20 cellular contexts compared by ENCODE assay signal in the genomic region with DNA sequence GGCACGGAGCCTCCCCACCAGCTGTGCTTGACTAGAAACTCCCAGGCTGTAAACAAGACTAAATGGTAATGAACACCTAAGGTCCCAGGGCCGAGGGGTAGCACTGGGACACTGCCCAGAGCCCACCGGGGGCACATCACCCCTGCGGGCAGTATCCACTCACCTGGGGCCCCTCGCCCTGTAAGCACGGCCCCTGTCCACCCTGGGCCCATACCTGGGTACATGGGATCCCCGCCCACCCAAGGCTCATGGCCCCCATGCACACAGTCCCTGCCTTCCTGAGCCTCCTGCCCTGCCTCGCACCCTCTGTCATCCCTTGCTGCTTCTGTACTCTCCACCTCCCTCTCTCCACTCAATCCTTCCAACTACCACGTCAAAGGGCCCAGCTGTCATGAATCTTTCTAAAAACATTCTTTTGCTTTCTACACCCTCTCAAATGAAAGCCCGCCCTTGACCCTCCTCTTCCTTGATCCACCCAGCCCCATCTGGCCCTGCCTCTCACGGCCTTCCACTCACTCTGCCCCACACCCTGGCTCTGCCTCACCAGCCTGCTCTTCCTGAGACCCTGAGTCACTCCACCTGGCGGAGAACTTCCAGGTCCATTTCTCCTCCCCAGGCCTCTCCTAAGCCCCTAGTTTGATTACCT.
DNase-seq lines count a peak whose midpoint lies in the region; ATAC-seq, FAIRE-seq and TF ChIP-seq lines count a peak whose summit lies in the region.
"Had no signal": no experiment of that assay in that cellular context is flagged by ENCODE, and none has a peak within 500 bp of the region (broad histone marks: within the 10 kb centered on the region; RNA-seq: fewer than 3 reads in every experiment).

No MANE protein-coding gene starts in this region.

- H4K20me1 ChIP-seq in H9 (ENCODE audit: control insufficient read depth, insufficient read depth, insufficient read length) (no peaks in the 10 kb centered on the region), neural progenitor cell (ENCODE audit: low read depth) (peaks cover 19% of the 10 kb centered on the region)

- no peaks in the 10 kb centered on the region for H3K36me3 ChIP-seq in Caco-2 (ENCODE audit: control insufficient read depth, insufficient read depth, low read length)
- no peaks in the 10 kb centered on the region for H3K36me3 ChIP-seq in endodermal cell (ENCODE audit: control insufficient read depth, insufficient read depth, low read length)
- H3K36me3 ChIP-seq in neural progenitor cell: no peaks in the 10 kb centered on the region
- no peaks in the 10 kb centered on the region for H3K36me3 ChIP-seq in CD8-positive, alpha-beta T cell (ENCODE audit: insufficient read depth, low read length)
- H3K36me3 ChIP-seq: ovary, right lobe of liver had no signal

- H3K23me2 ChIP-seq in H9 (ENCODE audit: insufficient read length, low read depth, low read length, poor library complexity, severe bottlenecking): no peaks in the 10 kb centered on the region

- no peak overlapping the region for H4K91ac ChIP-seq in H9 (ENCODE audit: insufficient read length, low read depth, low read length)

- H3K79me2 ChIP-seq in H9 (ENCODE audit: insufficient read depth, low read length) (no peaks in the 10 kb centered on the region; the same call in 1 of the 2 replicates), neural progenitor cell (ENCODE audit: low read depth) (peaks cover 45% of the 10 kb centered on the region)

- no peaks in the 10 kb centered on the region for H3K9me3 Mint-ChIP-seq in Caco-2 (ENCODE audit: unreplicated experiment)
- H3K9me3 Mint-ChIP-seq in H9: no peaks in the 10 kb centered on the region
- H3K9me3 Mint-ChIP-seq in endodermal cell: no peaks in the 10 kb centered on the region
- no peaks in the 10 kb centered on the region for H3K9me3 Mint-ChIP-seq in neural progenitor cell
- H3K9me3 Mint-ChIP-seq in CD8-positive, alpha-beta T cell: no peaks in the 10 kb centered on the region

- H4K8ac ChIP-seq in H9 (replicated peaks; ENCODE audit: insufficient read length, low read depth, low read length): no peak overlapping the region

- DNase-seq in Caco-2: no peak
- no peak for DNase-seq in H9
- peak; percentile 50 for DNase-seq in endodermal cell
- DNase-seq in neural progenitor cell (ENCODE audit: low spot score): no peak
- no peak for DNase-seq in NCI-H1694 treated with DMSO at 0.1 percent for 48 hours (lab: John Stamatoyannopoulos, UW)
- no peak for DNase-seq in CD8-positive, alpha-beta T cell
- no peak for DNase-seq in D721Med (ENCODE audit: insufficient read length, low spot score)
- DNase-seq: activated CD4-positive, alpha-beta T cell treated with anti-CD3 and anti-CD28 coated beads, Interleukin-2, amount 50 U/mL, for 4 hours; activated effector memory CD4-positive, alpha-beta T cell treated with Interleukin-2 at 50 U/mL for 16 hours; DND-41; effector CD4-positive, alpha-beta T cell; erythroblast; foreskin melanocyte; NCI-H510A; ovary; right lobe of liver had no signal

- no peak overlapping the region for H3K4ac ChIP-seq in H9 (ENCODE audit: low read depth, low read length)

- H4K5ac ChIP-seq in H9 (ENCODE audit: insufficient read length, low read depth, low read length): no peak overlapping the region

- H3K27ac Mint-ChIP-seq in Caco-2 (ENCODE audit: unreplicated experiment): peak overlapping the region; percentile 3
- peak overlapping the region in 2 of 3 experiments; percentile 79 to 88; a peak in 6 of 7 replicates for H3K27ac Mint-ChIP-seq in H9
- peak overlapping the region; percentile 8 for H3K27ac Mint-ChIP-seq in endodermal cell
- peak overlapping the region; percentile 19 for H3K27ac Mint-ChIP-seq in neural progenitor cell
- H3K27ac Mint-ChIP-seq in CD8-positive, alpha-beta T cell: no peak overlapping the region

- intact Hi-C loops in Caco-2 (cut with micrococcal nuclease; ENCODE audit: unreplicated experiment): no loop called here
- intact Hi-C loops in CD8-positive, alpha-beta T cell (cut with DNase I, micrococcal nuclease): no loop called here

- H3F3A ChIP-seq in neural progenitor cell (ENCODE audit: low read depth): no peaks in the 10 kb centered on the region

- H2BK15ac ChIP-seq in H9 (ENCODE audit: low read depth, low read length): no peak overlapping the region

- no peak overlapping the region for H2BK12ac ChIP-seq in H9 (ENCODE audit: insufficient read length, low read depth, low read length)

- H3K27ac ChIP-seq in H9 (ENCODE audit: insufficient read length, low read depth, low read length): no peak overlapping the region
- no peak overlapping the region for H3K27ac ChIP-seq in endodermal cell (ENCODE audit: low read depth, low read length)
- H3K27ac ChIP-seq in neural progenitor cell: no peak overlapping the region
- H3K27ac ChIP-seq in CD8-positive, alpha-beta T cell (ENCODE audit: low read depth, low read length): no peak overlapping the region
- H3K27ac ChIP-seq: ovary, right lobe of liver had no signal

- no peak for TF ChIP-seq CTCF in Caco-2 (IDR thresholded peaks at IDR 0.05; ENCODE audit: insufficient read depth in 1 of 2, low read depth in 1 of 2, low read length in 1 of 2, severe bottlenecking in 1 of 2, unreplicated experiment in 1 of 2)
- no peak for TF ChIP-seq CTCF in H9 (conservative IDR thresholded peaks at IDR 0.05)
- TF ChIP-seq CTCF in endodermal cell (conservative IDR thresholded peaks at IDR 0.05): no peak
- TF ChIP-seq CTCF in neural progenitor cell (IDR thresholded peaks at IDR 0.05): no peak
- no peak for TF ChIP-seq CTCF in CD8-positive, alpha-beta T cell (IDR thresholded peaks at IDR 0.05)
- TF ChIP-seq CTCF in D721Med (IDR thresholded peaks at IDR 0.05; ENCODE audit: insufficient read depth, missing control alignments): no peak

- H3K4me1 ChIP-seq in Caco-2 (no peaks in the 10 kb centered on the region), H9 (ENCODE audit: insufficient read depth, low read length) (no peaks in the 10 kb centered on the region; the same call in 1 of the 2 replicates), endodermal cell (ENCODE audit: control insufficient read depth, insufficient read depth, low read length) (no peaks in the 10 kb centered on the region), neural progenitor cell (peaks cover 11% of the 10 kb centered on the region)
- no peaks in the 10 kb centered on the region for H3K4me1 ChIP-seq in CD8-positive, alpha-beta T cell (ENCODE audit: insufficient read depth, low read length)

- H2AFZ ChIP-seq in H9 (ENCODE audit: low read length) (no peak overlapping the region), neural progenitor cell (replicated peaks) (no peak overlapping the region)

- H3K14ac ChIP-seq in H9 (ENCODE audit: insufficient read depth, low read length): no peak overlapping the region; the same call in 1 of the 2 replicates

- H3K56ac ChIP-seq in H9 (ENCODE audit: insufficient read length, low read depth, low read length): no peak overlapping the region

- H2BK20ac ChIP-seq in H9 (ENCODE audit: low read depth, low read length, poor library complexity, severe bottlenecking): no peak overlapping the region

- H3K9me3 ChIP-seq in Caco-2 (no peaks in the 10 kb centered on the region), H9 (ENCODE audit: control insufficient read depth, low read depth, low read length) (no peaks in the 10 kb centered on the region), endodermal cell (ENCODE audit: control insufficient read depth, low read length) (no peaks in the 10 kb centered on the region), neural progenitor cell (ENCODE audit: low read depth) (no peaks in the 10 kb centered on the region)
- no peaks in the 10 kb centered on the region for H3K9me3 ChIP-seq in CD8-positive, alpha-beta T cell (ENCODE audit: low read length)
- H3K9me3 ChIP-seq: ovary, right lobe of liver had no signal

- H3K23ac ChIP-seq in H9 (ENCODE audit: insufficient read length, low read depth, low read length): no peak overlapping the region

- no peak overlapping the region for H2BK5ac ChIP-seq in H9 (ENCODE audit: insufficient read length, low read length)

- no peaks in the 10 kb centered on the region for H3K79me1 ChIP-seq in H9 (ENCODE audit: insufficient read depth, low read depth, low read length, poor library complexity, severe bottlenecking)

- no TSS peak for BruUV-seq in Caco-2 (replicated peaks; lab: Mats Ljungman, UMichigan)

- H3K9ac ChIP-seq in H9 (ENCODE audit: extremely low read depth, insufficient read length, low read length) (no peak overlapping the region), endodermal cell (ENCODE audit: extremely low read depth, low read length, poor library complexity, severe bottlenecking) (no peak overlapping the region), neural progenitor cell (no peak overlapping the region)

- H3T11ph ChIP-seq in H9 (ENCODE audit: low read length): no peak overlapping the region

- FAIRE-seq in D721Med (lab: Jason Lieb, UNC): no peak
- FAIRE-seq: GM12878, islet of Langerhans had no signal

- no peaks in the 10 kb centered on the region for H3K27me3 ChIP-seq in Caco-2 (replicated peaks; ENCODE audit: control insufficient read depth, insufficient read depth, low read length)
- no peaks in the 10 kb centered on the region for H3K27me3 ChIP-seq in H9 (ENCODE audit: insufficient read depth, low read length)
- no peaks in the 10 kb centered on the region for H3K27me3 ChIP-seq in endodermal cell (ENCODE audit: control insufficient read depth, insufficient read depth, low read length, poor library complexity, severe bottlenecking)
- no peaks in the 10 kb centered on the region for H3K27me3 ChIP-seq in neural progenitor cell
- H3K27me3 ChIP-seq in CD8-positive, alpha-beta T cell (ENCODE audit: insufficient read depth, low read length): no peaks in the 10 kb centered on the region
- H3K27me3 ChIP-seq: ovary, right lobe of liver had no signal

- H3K4me3 Mint-ChIP-seq in Caco-2 (ENCODE audit: unreplicated experiment) (no peak overlapping the region), H9 (no peak overlapping the region; a peak in 1 of 5 replicates), endodermal cell (no peak overlapping the region), neural progenitor cell (no peak overlapping the region)
- no peak overlapping the region for H3K4me3 Mint-ChIP-seq in CD8-positive, alpha-beta T cell

- POLR2A ChIA-PET in Caco-2 (lab: Charles Lee): no interaction called here
- POLR2A ChIA-PET in CD8-positive, alpha-beta T cell (lab: Charles Lee): no interaction called here

- no peak overlapping the region for H2AK5ac ChIP-seq in H9 (ENCODE audit: insufficient read length, low read length)

- no peak for ATAC-seq in CD8-positive, alpha-beta T cell
- ATAC-seq: GM12878, SK-N-SH treated with all-trans-retinoic acid at 6 μM for 48 hours had no signal

- no CpG with 5 or more reads among the region's 12 CpGs for WGBS in H9 (ENCODE audit: extremely low coverage, insufficient read length, low lambda C conversion rate)
- WGBS in endodermal cell (ENCODE audit: insufficient coverage in 1 of 2, insufficient read length in 1 of 2), 2 experiments: 92 to 97% methylated on average over 11 to 12 of the region's 12 CpGs

- H3K36me3 Mint-ChIP-seq in Caco-2 (ENCODE audit: insufficient read depth, unreplicated experiment) (peaks cover 6% of the 10 kb centered on the region), H9 (ENCODE audit: insufficient read depth in 1 of 3, low read depth in 3 of 3) (no peaks in the 10 kb centered on the region), endodermal cell (ENCODE audit: low read depth) (no peaks in the 10 kb centered on the region), neural progenitor cell (no peaks in the 10 kb centered on the region)
- H3K36me3 Mint-ChIP-seq in CD8-positive, alpha-beta T cell: no peaks in the 10 kb centered on the region

- H3K4me1 Mint-ChIP-seq in Caco-2 (ENCODE audit: low read depth, unreplicated experiment) (peaks cover 14% of the 10 kb centered on the region), H9 (peaks cover 31 to 35% of the 10 kb centered on the region in 2 experiments), endodermal cell (peaks cover 29% of the 10 kb centered on the region), neural progenitor cell (peaks cover 63% of the 10 kb centered on the region)
- H3K4me1 Mint-ChIP-seq in CD8-positive, alpha-beta T cell (ENCODE audit: low read depth): peaks cover 9% of the 10 kb centered on the region

- no peak overlapping the region for H3K18ac ChIP-seq in H9 (ENCODE audit: insufficient read length, low read depth, low read length)

- CTCF ChIA-PET in Caco-2 (lab: Charles Lee): interaction anchor here (0.6 kb wide), 1 partner anchor 346 kb away, joined by 3 read pairs; no protein-coding TSS in a partner anchor
- CTCF ChIA-PET in CD8-positive, alpha-beta T cell (lab: Charles Lee): interaction anchor here (1.2 kb wide), 1 partner anchor 120 kb away, joined by 4 read pairs; no protein-coding TSS in a partner anchor

- H3K27me3 Mint-ChIP-seq in Caco-2 (ENCODE audit: insufficient read depth, unreplicated experiment) (no peaks in the 10 kb centered on the region), H9 (ENCODE audit: low read depth) (no peaks in the 10 kb centered on the region; the same call in 1 of the 2 replicates), endodermal cell (ENCODE audit: insufficient read depth) (no peaks in the 10 kb centered on the region), neural progenitor cell (ENCODE audit: insufficient read depth, low read depth) (peaks cover 2% of the 10 kb centered on the region)
- H3K27me3 Mint-ChIP-seq in CD8-positive, alpha-beta T cell (ENCODE audit: low read depth): no peaks in the 10 kb centered on the region

- H2BK120ac ChIP-seq in H9 (ENCODE audit: low read depth, low read length, poor library complexity, severe bottlenecking): no peak overlapping the region

- H3K4me2 ChIP-seq in H9 (ENCODE audit: insufficient read depth, insufficient read length, low read length) (no peak overlapping the region), neural progenitor cell (no peak overlapping the region)

- H3K4me3 ChIP-seq in Caco-2 (ENCODE audit: low read depth, low read length) (no peak overlapping the region), endodermal cell (ENCODE audit: low read length) (no peak overlapping the region), neural progenitor cell (no peak overlapping the region)
- no peak overlapping the region for H3K4me3 ChIP-seq in CD8-positive, alpha-beta T cell (ENCODE audit: low read depth, low read length)
- H3K4me3 ChIP-seq: GM12878, lung, ovary, right lobe of liver had no signal
